Comparison of ENCODE assay signal across 19 cellular contexts in genomic region chr20:46243707-46244628, GRCh38.
DNase-seq lines count a peak whose midpoint lies in the region; ATAC-seq, FAIRE-seq and TF ChIP-seq lines count a peak whose summit lies in the region.
"Had no signal": no experiment of that assay in that cellular context is flagged by ENCODE, and none has a peak within 500 bp of the region (broad histone marks: within the 10 kb centered on the region; RNA-seq: fewer than 3 reads in every experiment).

No MANE protein-coding gene starts in this region.

- H3K4me3 ChIP-seq in NB4 (ENCODE audit: low read depth, low read length) = no peak overlapping the region
- no peak overlapping the region for H3K4me3 ChIP-seq in K562
- H3K4me3 ChIP-seq in osteoblast (ENCODE audit: insufficient read depth, low read length) = no peak overlapping the region
- H3K4me3 ChIP-seq: neural progenitor cell, vagina had no signal

- no peak for TF ChIP-seq EP300 in K562 (IDR thresholded peaks at IDR 0.05; ENCODE audit: low read length)

- TF ChIP-seq CTCF in NB4 (IDR thresholded peaks at IDR 0.05; ENCODE audit: low read depth, low read length) = no peak
- no peak for TF ChIP-seq CTCF in K562 (IDR thresholded peaks at IDR 0.05 in 2 of 3, conservative IDR thresholded peaks at IDR 0.05 in 1 of 3; ENCODE audit: insufficient read depth in 2 of 3, low read depth in 1 of 3, low read length in 3 of 3)
- no peak for TF ChIP-seq CTCF in osteoblast (IDR thresholded peaks at IDR 0.05; ENCODE audit: extremely low read depth, low read depth, low read length)
- no peak for TF ChIP-seq CTCF in CD4-positive, alpha-beta T cell (IDR thresholded peaks at IDR 0.05)

- H2AFZ ChIP-seq in K562 (ENCODE audit: low read depth, low read length) = no peak overlapping the region
- no peak overlapping the region for H2AFZ ChIP-seq in osteoblast (ENCODE audit: low read length)
- H2AFZ ChIP-seq: neural progenitor cell had no signal

- H3K9me1 ChIP-seq in K562 (ENCODE audit: control insufficient read depth, insufficient read depth, low read length) = no peaks in the 10 kb centered on the region

- POLR2A ChIA-PET in K562 (lab: Yijun Ruan, JAX) = no interaction called here
- POLR2A ChIA-PET in CD4-positive, alpha-beta T cell (lab: Charles Lee) = no interaction called here

- WGBS in K562 (ENCODE audit: insufficient coverage, low coverage, missing lambda C conversion rate) = under 1% methylated on average over 9 of the region's 9 CpGs

- BruUV-seq in K562 (replicated peaks; lab: Mats Ljungman, UMichigan) = no TSS peak

- TF ChIP-seq POLR2A in NB4 (IDR thresholded peaks at IDR 0.05; ENCODE audit: extremely low read depth, insufficient read length) (no peak), K562 (conservative IDR thresholded peaks at IDR 0.05) (no peak)

- H3K27me3 Mint-ChIP-seq in CD4-positive, alpha-beta T cell = peaks cover 68% of the 10 kb centered on the region
- peaks cover 54% of the 10 kb centered on the region for H3K27me3 Mint-ChIP-seq in activated T-cell treated with anti-CD3 and anti-CD28 coated beads, Interleukin-2, amount 50 U/mL, for 24 hours

- no peak for FAIRE-seq in K562 (lab: Jason Lieb, UNC)
- FAIRE-seq: D721Med had no signal

- DNase-seq in NCI-H345 (lab: John Stamatoyannopoulos, UW) = peak; percentile 33
- DNase-seq in NCI-H345 treated with DMSO at 0.1 percent for 48 hours (lab: John Stamatoyannopoulos, UW; ENCODE audit: unreplicated experiment) = no peak
- peak; percentile 46 for DNase-seq in NB4 (ENCODE audit: low read depth)
- no peak for DNase-seq in K562 (ENCODE audit: extremely low read depth in 1 of 4, low spot score in 3 of 4)
- peak; percentile 90 for DNase-seq in osteoblast (ENCODE audit: insufficient read length, low spot score, missing footprints)
- DNase-seq in CD4-positive, alpha-beta T cell = no peak
- no peak for DNase-seq in DMS79 treated with DMSO at 0.1 percent for 48 hours (lab: John Stamatoyannopoulos, UW)
- no peak for DNase-seq in activated T-cell treated with anti-CD3 and anti-CD28 coated beads, Interleukin-2, amount 50 U/mL, for 24 hours
- DNase-seq: activated gamma-delta T cell; dermis blood vessel endothelial cell; mesenchymal stem cell; NCI-H1930; stimulated activated naive CD4-positive, alpha-beta T cell had no signal

- no peaks in the 10 kb centered on the region for H3K36me3 ChIP-seq in K562 (ENCODE audit: control insufficient read depth, insufficient read depth, low read length)
- no peaks in the 10 kb centered on the region for H3K36me3 ChIP-seq in osteoblast (ENCODE audit: insufficient read depth, low read length)
- H3K36me3 ChIP-seq: neural progenitor cell, vagina had no signal

- H3K4me1 ChIP-seq in K562 (replicated peaks in 1 of 2; ENCODE audit: control insufficient read depth in 2 of 2, insufficient read depth in 2 of 2, low read length in 2 of 2) (no peaks in the 10 kb centered on the region), osteoblast (ENCODE audit: insufficient read depth, low read length) (no peaks in the 10 kb centered on the region)
- H3K4me1 ChIP-seq: neural progenitor cell, vagina had no signal

- H3K36me3 Mint-ChIP-seq in CD4-positive, alpha-beta T cell (ENCODE audit: low read depth) = no peaks in the 10 kb centered on the region
- no peaks in the 10 kb centered on the region for H3K36me3 Mint-ChIP-seq in activated T-cell treated with anti-CD3 and anti-CD28 coated beads, Interleukin-2, amount 50 U/mL, for 24 hours (ENCODE audit: low read depth)
- H3K36me3 Mint-ChIP-seq: neural progenitor cell had no signal

- H3K9me3 ChIP-seq in K562 (replicated peaks; ENCODE audit: control insufficient read depth, insufficient read depth, low read depth, low read length) = no peaks in the 10 kb centered on the region
- H3K9me3 ChIP-seq in osteoblast (ENCODE audit: low read depth, low read length) = no peaks in the 10 kb centered on the region
- H3K9me3 ChIP-seq in CD4-positive, alpha-beta T cell (ENCODE audit: control insufficient read depth, low read length) = no peaks in the 10 kb centered on the region
- H3K9me3 ChIP-seq: vagina had no signal

- no peak for ATAC-seq in K562
- ATAC-seq in CD4-positive, alpha-beta T cell (ENCODE audit: poor library complexity) = no peak
- ATAC-seq: HCT116, SK-N-SH treated with all-trans-retinoic acid at 6 μM for 48 hours had no signal

- intact Hi-C loops in K562 (cut with micrococcal nuclease) = no loop called here
- intact Hi-C loops in CD4-positive, alpha-beta T cell (cut with DNase I, micrococcal nuclease) = no loop called here

- no peaks in the 10 kb centered on the region for H3K9me3 Mint-ChIP-seq in CD4-positive, alpha-beta T cell
- no peaks in the 10 kb centered on the region for H3K9me3 Mint-ChIP-seq in activated T-cell treated with anti-CD3 and anti-CD28 coated beads, Interleukin-2, amount 50 U/mL, for 24 hours
- H3K9me3 Mint-ChIP-seq: neural progenitor cell had no signal

- no peak overlapping the region for H3K27ac Mint-ChIP-seq in CD4-positive, alpha-beta T cell
- H3K27ac Mint-ChIP-seq in activated T-cell treated with anti-CD3 and anti-CD28 coated beads, Interleukin-2, amount 50 U/mL, for 24 hours = no peak overlapping the region
- H3K27ac Mint-ChIP-seq: neural progenitor cell had no signal

- no peak for TF ChIP-seq RAD21 in K562 (CRISPR knock-in tag; conservative IDR thresholded peaks at IDR 0.05 in 1 of 2, IDR thresholded peaks at IDR 0.05 in 1 of 2)

- CTCF ChIA-PET in K562 (lab: Yijun Ruan, JAX; ENCODE audit: low intra/inter-chr PET ratio) = no interaction called here
- CTCF ChIA-PET in CD4-positive, alpha-beta T cell (lab: Charles Lee) = no interaction called here

- in situ Hi-C loops in K562 (cut with MboI) = no loop called here

- H3K4me3 Mint-ChIP-seq in CD4-positive, alpha-beta T cell = no peak overlapping the region
- no peak overlapping the region for H3K4me3 Mint-ChIP-seq in activated T-cell treated with anti-CD3 and anti-CD28 coated beads, Interleukin-2, amount 50 U/mL, for 24 hours
- H3K4me3 Mint-ChIP-seq: neural progenitor cell had no signal

- no peak overlapping the region for H3K27ac ChIP-seq in K562 (ENCODE audit: extremely low read depth, low read depth, low read length)
- H3K27ac ChIP-seq in osteoblast (ENCODE audit: low read depth, low read length) = no peak overlapping the region
- H3K27ac ChIP-seq in CD4-positive, alpha-beta T cell (ENCODE audit: low read depth, low read length) = no peak overlapping the region
- H3K27ac ChIP-seq: KMS-11, neural progenitor cell, vagina had no signal

- H3K4me1 Mint-ChIP-seq in CD4-positive, alpha-beta T cell (ENCODE audit: low read depth) = no peaks in the 10 kb centered on the region
- H3K4me1 Mint-ChIP-seq in activated T-cell treated with anti-CD3 and anti-CD28 coated beads, Interleukin-2, amount 50 U/mL, for 24 hours (ENCODE audit: low read depth) = peaks cover 5% of the 10 kb centered on the region

- no peak overlapping the region for H3K4me2 ChIP-seq in K562 (ENCODE audit: insufficient read depth, low read length)
- H3K4me2 ChIP-seq in osteoblast (ENCODE audit: insufficient read depth, low read length) = no peak overlapping the region
- H3K4me2 ChIP-seq: KMS-11, neural progenitor cell had no signal

- H4K20me1 ChIP-seq in K562 (replicated peaks; ENCODE audit: control insufficient read depth, insufficient read depth, low read length) = 0 out of 2 replicates have a peak, but pooled peaks cover 4% of the 10 kb centered on the region
- H4K20me1 ChIP-seq in osteoblast (ENCODE audit: insufficient read depth, low read length) = no peaks in the 10 kb centered on the region

- H3K9ac ChIP-seq in K562 (ENCODE audit: insufficient read depth in 1 of 2, low read depth in 2 of 2, low read length in 2 of 2) = no peak overlapping the region
- H3K9ac ChIP-seq: KMS-11, neural progenitor cell had no signal

- H3K27me3 ChIP-seq in K562 (ENCODE audit: control insufficient read depth in 2 of 2, insufficient read depth in 2 of 2, low read length in 2 of 2) = peaks cover 18 to 61% of the 10 kb centered on the region in 2 experiments
- H3K27me3 ChIP-seq in osteoblast (ENCODE audit: insufficient read depth, low read length) = peaks cover 39% of the 10 kb centered on the region
- peaks cover 32% of the 10 kb centered on the region for H3K27me3 ChIP-seq in CD4-positive, alpha-beta T cell (ENCODE audit: control insufficient read depth, insufficient read depth, low read length)
- H3K27me3 ChIP-seq: vagina had no signal

- H3K79me2 ChIP-seq in K562 (ENCODE audit: control insufficient read depth, insufficient read depth, low read length) (no peaks in the 10 kb centered on the region), osteoblast (ENCODE audit: insufficient read depth, low read length) (no peaks in the 10 kb centered on the region)

TF ChIP-seq in K562, 482 proteins besides CTCF, POLR2A, EP300 and RAD21 (continues in another document):
- TF ChIP-seq ZNF41 (CRISPR knock-in tag; conservative IDR thresholded peaks at IDR 0.05) (no peak), HMGN3 (IDR thresholded peaks at IDR 0.05; ENCODE audit: borderline replicate concordance, extremely low read depth, insufficient read length, low read depth, low read length) (no peak), MLX (CRISPR knock-in tag; conservative IDR thresholded peaks at IDR 0.05) (no peak), ZNF121 (CRISPR knock-in tag; conservative IDR thresholded peaks at IDR 0.05) (peak; percentile 65), ZNF586 (CRISPR knock-in tag; conservative IDR thresholded peaks at IDR 0.05) (no peak), FOXP4 (CRISPR knock-in tag; IDR thresholded peaks at IDR 0.05; ENCODE audit: borderline replicate concordance) (no peak), CREBBP (IDR thresholded peaks at IDR 0.05; ENCODE audit: low read depth, low read length) (no peak)

Comparison
In these comparisons a context has a peak if more than half of its experiments do, and no peak if none do; other contexts are left out.
1. DNase-seq: peak in NCI-H345 (single experiment), NB4 (single experiment) and osteoblast (single experiment); none in NCI-H345 treated with DMSO at 0.1 percent for 48 hours (single experiment), K562 (0 of 4), CD4-positive, alpha-beta T cell (0 of 10), DMS79 treated with DMSO at 0.1 percent for 48 hours (single experiment) and activated T-cell treated with anti-CD3 and anti-CD28 coated beads, Interleukin-2, amount 50 U/mL, for 24 hours (single experiment).